8 cellular contexts compared by ENCODE assay signal in the genomic region with DNA sequence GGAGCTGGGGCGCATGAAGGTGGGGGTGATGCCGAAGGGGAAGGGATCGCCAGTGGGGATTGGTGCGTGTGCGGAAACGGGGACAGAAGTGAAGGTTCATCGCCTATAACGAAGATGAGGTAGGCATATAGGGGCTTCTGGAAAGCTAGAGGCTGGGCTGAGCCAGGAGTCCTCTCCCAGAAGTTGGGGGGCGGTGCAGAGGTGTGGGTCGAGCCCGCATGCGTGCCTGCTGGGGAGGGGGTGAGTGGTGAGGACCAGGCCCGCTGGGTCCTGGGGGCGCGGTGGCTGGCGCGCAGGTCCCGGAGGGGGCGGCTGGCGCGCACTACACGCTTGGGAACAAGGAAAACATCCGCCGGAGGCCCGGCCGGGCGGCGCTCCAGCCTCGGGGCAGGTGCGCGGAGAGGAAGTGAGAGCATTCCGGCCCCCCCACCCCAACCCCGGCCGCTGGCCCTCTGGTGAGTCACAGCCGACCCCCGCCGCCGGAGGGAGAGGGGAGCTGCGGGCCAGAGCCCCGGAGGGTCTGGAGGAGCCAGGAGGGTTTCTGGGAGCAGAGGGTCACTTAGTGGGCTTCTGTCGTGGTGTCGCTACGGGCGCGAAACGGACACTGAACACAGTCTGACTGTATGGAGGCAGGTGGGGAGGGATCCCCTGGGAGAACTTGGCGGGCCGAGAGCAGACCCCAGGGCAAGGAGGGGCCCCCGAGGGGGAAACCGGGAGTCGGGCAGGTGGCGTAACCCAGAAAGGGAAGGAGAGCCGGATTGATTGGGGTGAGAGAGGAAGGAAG. TPM values are rescaled to one million over a fixed set of nuclear protein-coding genes. Genes with fewer than 3 reads are reported as not detected.
DNase-seq lines count a peak whose midpoint lies in the region; ATAC-seq, FAIRE-seq and TF ChIP-seq lines count a peak whose summit lies in the region.

No MANE protein-coding gene starts in this region.

- no peak for TF ChIP-seq CTCF in SU-DHL-6 (IDR thresholded peaks at IDR 0.05; ENCODE audit: insufficient read depth, low read length, poor library complexity, severe bottlenecking)
- no peak for TF ChIP-seq CTCF in MCF 10A (IDR thresholded peaks at IDR 0.05; ENCODE audit: unreplicated experiment)

- H3K27ac Mint-ChIP-seq in MCF 10A (ENCODE audit: low read depth, unreplicated experiment) (peak overlapping the region; percentile 98), immature natural killer cell (peak overlapping the region; percentile 88 to 98 (median 95))

- H3F3A ChIP-seq in SU-DHL-6 (ENCODE audit: insufficient read depth) = peaks cover 18% of the 10 kb centered on the region

- peak overlapping the region; percentile 81 for H3K4me3 ChIP-seq in Jurkat, Clone E6-1 (ENCODE audit: low read length)
- H3K4me3 ChIP-seq in SU-DHL-6 (ENCODE audit: insufficient read depth, low read length, poor library complexity, severe bottlenecking) (peak overlapping the region; percentile 71), small intestine (ENCODE audit: low read depth in 1 of 2, low read length in 2 of 2) (peak overlapping the region; percentile 71 to 74)

- intact Hi-C loops in MCF 10A (cut with micrococcal nuclease) = loop anchor here (2.0 kb wide), 1 partner anchor 24 kb away; the partner anchor contains the start of genes CREB3 and TLN1

- H3K9me3 Mint-ChIP-seq in MCF 10A (ENCODE audit: unreplicated experiment) (no peaks in the 10 kb centered on the region), immature natural killer cell (no peaks in the 10 kb centered on the region)

- peak overlapping the region; percentile 97 for H3K4me3 Mint-ChIP-seq in MCF 10A (ENCODE audit: unreplicated experiment)
- peak overlapping the region; percentile 97 to 100 (median 99) for H3K4me3 Mint-ChIP-seq in immature natural killer cell

- POLR2A ChIA-PET in MCF 10A (lab: Yijun Ruan, JAX) = interaction anchor here (0.6 to 2.5 kb wide), 8 partner anchors 9 to 1052 kb away, joined by 3 to 15 read pairs (median 4); partner anchors contain the start of genes CREB3, GBA2, HINT2 and RGP1

- H3K4me1 Mint-ChIP-seq in MCF 10A (ENCODE audit: insufficient read depth, unreplicated experiment) = peaks cover 20% of the 10 kb centered on the region
- H3K4me1 Mint-ChIP-seq in immature natural killer cell = peaks cover 34 to 45% of the 10 kb centered on the region in 2 donors

- H4K20me1 ChIP-seq in SU-DHL-6 (ENCODE audit: low read depth, low read length) = no peaks in the 10 kb centered on the region

- no peaks in the 10 kb centered on the region for H3K79me2 ChIP-seq in SU-DHL-6 (ENCODE audit: insufficient read depth, low read length)

- no peaks in the 10 kb centered on the region for H3K36me3 ChIP-seq in SU-DHL-6 (ENCODE audit: low read length)
- H3K36me3 ChIP-seq in small intestine (ENCODE audit: control insufficient read depth in 2 of 2, insufficient read depth in 2 of 2, low read length in 2 of 2) = peaks cover 4 to 13% of the 10 kb centered on the region in 2 donors

- H3K27ac ChIP-seq in SU-DHL-6 (ENCODE audit: low read depth, low read length) (peak overlapping the region; percentile 64), small intestine (ENCODE audit: low read depth in 1 of 2, low read length in 1 of 2) (peak overlapping the region; percentile 86 to 95)

- H3K4me1 ChIP-seq in small intestine (ENCODE audit: control insufficient read depth in 2 of 2, insufficient read depth in 1 of 2, low read depth in 1 of 2, low read length in 1 of 2) = peaks cover 0 to 3% of the 10 kb centered on the region in 2 donors

- no peaks in the 10 kb centered on the region for H3K9me3 ChIP-seq in SU-DHL-6 (ENCODE audit: insufficient read depth, low read length)
- H3K9me3 ChIP-seq in small intestine (ENCODE audit: control insufficient read depth, low read depth) = no peaks in the 10 kb centered on the region

- WGBS in small intestine, 3 donors = 0 to 1% (median 0%) methylated on average over 30 to 53 of the region's 53 CpGs

- H3K4me2 ChIP-seq in SU-DHL-6 (ENCODE audit: low read depth, low read length, poor library complexity, severe bottlenecking) = peak overlapping the region; percentile 69

- peak; percentile 64 for ATAC-seq in GM21423 (IDR thresholded peaks at IDR 0.05; ENCODE audit: unreplicated experiment)
- no peak for ATAC-seq in HG03520 (IDR thresholded peaks at IDR 0.05; ENCODE audit: unreplicated experiment)

- H3K27me3 Mint-ChIP-seq in MCF 10A (ENCODE audit: insufficient read depth, unreplicated experiment) = no peaks in the 10 kb centered on the region
- H3K27me3 Mint-ChIP-seq in immature natural killer cell (ENCODE audit: low read depth in 3 of 3) = peaks cover 0 to 5% (median 2%) of the 10 kb centered on the region in 3 donors

- FAIRE-seq in small intestine (lab: Jason Lieb, UNC) = no peak

- BruUV-seq in MCF 10A (replicated peaks; lab: Mats Ljungman, UMichigan) = no TSS peak

- DNase-seq in DMS153 (lab: John Stamatoyannopoulos, UW) = peak; percentile 60
- DNase-seq in Jurkat, Clone E6-1 (ENCODE audit: low read depth, low spot score) = peak; percentile 73
- peak; percentile 74 for DNase-seq in MCF 10A (ENCODE audit: unreplicated experiment)
- peak; percentile 64 to 69 (median 65) for DNase-seq in immature natural killer cell
- peak; percentile 82 for DNase-seq in small intestine

- H2AFZ ChIP-seq in SU-DHL-6 (ENCODE audit: low read depth, low read length, severe bottlenecking) = peak overlapping the region; percentile 78

- no peaks in the 10 kb centered on the region for H3K9me2 ChIP-seq in SU-DHL-6 (replicated peaks; ENCODE audit: insufficient read depth, low read length)

- CTCF ChIA-PET in MCF 10A (lab: Yijun Ruan, JAX) = interaction anchor here (0.6 to 2.8 kb wide), 15 partner anchors 10 to 674 kb away, joined by 3 to 17 read pairs (median 4); no protein-coding TSS in a partner anchor

- H3K9ac ChIP-seq in SU-DHL-6 (ENCODE audit: low read length) = peak overlapping the region; percentile 66

- H3K36me3 Mint-ChIP-seq in MCF 10A (ENCODE audit: insufficient read depth, unreplicated experiment) = peaks cover 33% of the 10 kb centered on the region
- peaks cover 7 to 20% (median 8%) of the 10 kb centered on the region in 3 donors for H3K36me3 Mint-ChIP-seq in immature natural killer cell

- H3K27me3 ChIP-seq in SU-DHL-6 (ENCODE audit: low read length) = no peaks in the 10 kb centered on the region
- H3K27me3 ChIP-seq in small intestine (ENCODE audit: control insufficient read depth in 2 of 2, insufficient read depth in 2 of 2, low read length in 2 of 2) = no peaks in the 10 kb centered on the region

RNA-seq across cellular contexts. Expression of gene MSMP, which starts 2.9 kb away (rescaled TPM):
- not detected for polyA plus RNA-seq in Jurkat, Clone E6-1 (2012; ENCODE audit: insufficient read depth, insufficient read length)
- total RNA-seq in MCF 10A (2022) = not detected in 2 replicates
- polyA plus RNA-seq in immature natural killer cell (1 to 10 TPM in 1 of 3 donors, not detected in 2; 1.3 TPM), small intestine (under 1 TPM in 1 of 3 donors, not detected in 2; 0.52 TPM)

RNA-seq across cellular contexts. Expression of gene RGP1, which starts 7.8 kb away (rescaled TPM):
- 11.4 TPM for polyA plus RNA-seq in Jurkat, Clone E6-1 (2012; ENCODE audit: insufficient read depth, insufficient read length)
- total RNA-seq in MCF 10A (2022) = 33.8 and 35.8 TPM in 2 replicates
- polyA plus RNA-seq in immature natural killer cell (10 to 100 TPM in 1 of 3 donors, 1 to 10 TPM in 2; 5.4 to 10.6 (median 8.2) TPM), small intestine (10 to 100 TPM in 2 of 3 donors, 1 to 10 TPM in 1; 8.1 to 20.9 (median 13.0) TPM)

RNA-seq across cellular contexts. Expression of gene GBA2, which starts 7.9 kb away (rescaled TPM):
- polyA plus RNA-seq in Jurkat, Clone E6-1 (2012; ENCODE audit: insufficient read depth, insufficient read length) = 45.1 TPM
- total RNA-seq in MCF 10A (2022) = 51.3 and 55.2 TPM in 2 replicates
- 10 to 100 TPM; 20.3 to 43.3 (median 37.4) TPM for polyA plus RNA-seq in immature natural killer cell
- 100 to 1,000 TPM in 2 of 3 donors, 10 to 100 TPM in 1; 63.4 to 176 (median 166) TPM for polyA plus RNA-seq in small intestine

RNA-seq across cellular contexts. Expression of gene CREB3, which starts 24.5 kb away (rescaled TPM):
- polyA plus RNA-seq in Jurkat, Clone E6-1 (2012; ENCODE audit: insufficient read depth, insufficient read length) = 35.3 TPM
- 58.7 and 66.2 TPM in 2 replicates for total RNA-seq in MCF 10A (2022)
- polyA plus RNA-seq in immature natural killer cell = 10 to 100 TPM; 47.8 to 59.3 (median 50.0) TPM
- polyA plus RNA-seq in small intestine = 10 to 100 TPM; 26.8 to 31.2 (median 28.6) TPM

RNA-seq across cellular contexts. Expression of gene TLN1, which starts 24.9 kb away (rescaled TPM):
- 84.3 TPM for polyA plus RNA-seq in Jurkat, Clone E6-1 (2012; ENCODE audit: insufficient read depth, insufficient read length)
- 224 and 256 TPM in 2 replicates for total RNA-seq in MCF 10A (2022)
- polyA plus RNA-seq in immature natural killer cell = 100 to 1,000 TPM in 1 of 3 donors, 10 to 100 TPM in 2; 21.4 to 260 (median 61.5) TPM
- polyA plus RNA-seq in small intestine = 100 to 1,000 TPM in 1 of 3 donors, 10 to 100 TPM in 2; 82.1 to 103 (median 88.9) TPM
